Comparison of ENCODE assay signal across 16 cellular contexts in genomic region chr10:7300327-7300726, GRCh38.
A peak's percentile ranks its signal among the peaks of the same experiment; 100 is the strongest.
DNase-seq lines count a peak whose midpoint lies in the region; ATAC-seq and TF ChIP-seq lines count a peak whose summit lies in the region.
"Had no signal": no experiment of that assay in that cellular context is flagged by ENCODE, and none has a peak within 500 bp of the region (broad histone marks: within the 10 kb centered on the region; RNA-seq: fewer than 3 reads in every experiment).

No MANE protein-coding gene starts in this region.

- no peaks in the 10 kb centered on the region for H3K9me3 Mint-ChIP-seq in nephron progenitor cell
- H3K9me3 Mint-ChIP-seq: activated naive CD8-positive, alpha-beta T cell treated with anti-CD3 and anti-CD28 coated beads, Interleukin-2, amount 10 ng/mL, durations not matched to agents 7 days and 5 days; immature natural killer cell had no signal

- peaks cover 15% of the 10 kb centered on the region for H4K20me1 ChIP-seq in Karpas-422 (ENCODE audit: insufficient read depth, low read depth, low read length)

- H3K4me1 Mint-ChIP-seq in nephron progenitor cell = peaks cover 87% of the 10 kb centered on the region

- no peak overlapping the region for H3K27ac Mint-ChIP-seq in nephron progenitor cell
- H3K27ac Mint-ChIP-seq: activated naive CD8-positive, alpha-beta T cell treated with anti-CD3 and anti-CD28 coated beads, Interleukin-2, amount 10 ng/mL, durations not matched to agents 7 days and 5 days had no signal

- ATAC-seq in GM18868 (IDR thresholded peaks at IDR 0.05; ENCODE audit: unreplicated experiment) (peak; percentile 50), foreskin keratinocyte (peak; percentile 80)

- no peak overlapping the region for H3K4me3 ChIP-seq in Karpas-422 (ENCODE audit: low read length)
- H3K4me3 ChIP-seq: BLaER1, esophagus muscularis mucosa, psoas muscle had no signal

- peak; percentile 2 for TF ChIP-seq CTCF in foreskin keratinocyte (conservative IDR thresholded peaks at IDR 0.05)
- no peak for TF ChIP-seq CTCF in nephron progenitor cell (IDR thresholded peaks at IDR 0.05)
- TF ChIP-seq CTCF in GM20000 (IDR thresholded peaks at IDR 0.05; ENCODE audit: extremely low read depth, missing control alignments) = no peak

- H3K27me3 Mint-ChIP-seq in nephron progenitor cell (ENCODE audit: low read depth, poor library complexity) = peaks cover 9% of the 10 kb centered on the region
- H3K27me3 Mint-ChIP-seq: activated naive CD8-positive, alpha-beta T cell treated with anti-CD3 and anti-CD28 coated beads, Interleukin-2, amount 10 ng/mL, durations not matched to agents 7 days and 5 days had no signal

- peaks cover 99% of the 10 kb centered on the region for H3K79me2 ChIP-seq in Karpas-422 (ENCODE audit: low read length)

- peaks cover 14% of the 10 kb centered on the region; the same call in 1 of the 2 replicates for H3K36me3 ChIP-seq in Karpas-422 (ENCODE audit: insufficient read depth, low read length)
- H3K36me3 ChIP-seq: esophagus muscularis mucosa had no signal

- no peak overlapping the region for H2AFZ ChIP-seq in Karpas-422 (ENCODE audit: low read length)

- H3K9me2 ChIP-seq in Karpas-422 (replicated peaks; ENCODE audit: insufficient read depth, low read length) = no peaks in the 10 kb centered on the region

- DNase-seq in RPMI7951 (ENCODE audit: low read depth) (peak; percentile 19), foreskin keratinocyte (peak; percentile 21 to 55), nephron progenitor cell (peak; percentile 4), EL (no peak), NCI-H1436 (lab: John Stamatoyannopoulos, UW) (no peak), GM20000 (ENCODE audit: low spot score) (no peak), Karpas-422 (no peak)
- DNase-seq: activated naive CD8-positive, alpha-beta T cell treated with anti-CD3 and anti-CD28 coated beads, Interleukin-2, amount 10 ng/mL, durations not matched to agents 7 days and 5 days; DMS79 treated with DMSO at 0.1 percent for 48 hours; immature natural killer cell; NCI-H2081 treated with DMSO at 0.1 percent for 48 hours; psoas muscle; stimulated activated CD4-positive, alpha-beta T cell treated with anti-CD3 and anti-CD28 coated beads, Interleukin-2, amount 100 ng/mL, for 48 hours had no signal

- H3K4me2 ChIP-seq in Karpas-422 (ENCODE audit: low read depth, low read length, poor library complexity, severe bottlenecking) = no peak overlapping the region
- H3K4me2 ChIP-seq: BLaER1 had no signal

- no peak overlapping the region for H3K9ac ChIP-seq in Karpas-422 (ENCODE audit: low read length)
- H3K9ac ChIP-seq: BLaER1 had no signal

- no peaks in the 10 kb centered on the region for H3K9me3 ChIP-seq in Karpas-422 (ENCODE audit: low read length)
- H3K9me3 ChIP-seq: esophagus muscularis mucosa, psoas muscle had no signal

- peaks cover 7% of the 10 kb centered on the region for H3K36me3 Mint-ChIP-seq in nephron progenitor cell (ENCODE audit: low read depth)

- H3K27me3 ChIP-seq in foreskin keratinocyte (no peaks in the 10 kb centered on the region), Karpas-422 (ENCODE audit: low read length) (no peaks in the 10 kb centered on the region)
- H3K27me3 ChIP-seq: BLaER1, esophagus muscularis mucosa had no signal

- peaks cover 12% of the 10 kb centered on the region for H3K4me1 ChIP-seq in foreskin keratinocyte
- H3K4me1 ChIP-seq in Karpas-422 (ENCODE audit: low read length) = peaks cover 24% of the 10 kb centered on the region
- H3K4me1 ChIP-seq: psoas muscle had no signal

- H3K27ac ChIP-seq in foreskin keratinocyte (no peak overlapping the region), Karpas-422 (ENCODE audit: low read length) (no peak overlapping the region)
- H3K27ac ChIP-seq: BLaER1, psoas muscle had no signal

- H3K4me3 Mint-ChIP-seq in nephron progenitor cell = no peak overlapping the region
- H3K4me3 Mint-ChIP-seq: activated naive CD8-positive, alpha-beta T cell treated with anti-CD3 and anti-CD28 coated beads, Interleukin-2, amount 10 ng/mL, durations not matched to agents 7 days and 5 days had no signal

Comparison
In these comparisons a context has a peak if more than half of its experiments do, and no peak if none do; other contexts are left out.
1. DNase-seq: peak in RPMI7951 (single experiment), foreskin keratinocyte (2 of 2) and nephron progenitor cell (single experiment); none in EL (single experiment), NCI-H1436 (single experiment), GM20000 (single experiment) and Karpas-422 (single experiment).